Comparison of ENCODE assay signal across 19 cellular contexts in genomic region chr5:150017606-150018005, GRCh38. TPM values are rescaled to one million over a fixed set of nuclear protein-coding genes. Genes with fewer than 3 reads are reported as not detected.
A peak's percentile ranks its signal among the peaks of the same experiment; 100 is the strongest.
DNase-seq lines count a peak whose midpoint lies in the region; ATAC-seq and TF ChIP-seq lines count a peak whose summit lies in the region.
"Had no signal": no experiment of that assay in that cellular context is flagged by ENCODE, and none has a peak within 500 bp of the region (broad histone marks: within the 10 kb centered on the region; RNA-seq: fewer than 3 reads in every experiment).

No MANE protein-coding gene starts in this region.

- CTCF ChIA-PET in MCF 10A (lab: Yijun Ruan, JAX) = interaction anchor here (0.7 to 2.3 kb wide), 10 partner anchors 10 to 419 kb away, joined by 3 to 10 read pairs (median 3); no protein-coding TSS in a partner anchor

- no peak overlapping the region for H3K4me3 ChIP-seq in breast epithelium
- H3K4me3 ChIP-seq in adrenal gland = no peak overlapping the region
- no peak overlapping the region for H3K4me3 ChIP-seq in fibroblast of villous mesenchyme (ENCODE audit: low read depth, low read length)
- H3K4me3 ChIP-seq: body of pancreas, dorsolateral prefrontal cortex, lung had no signal

- H3K4me1 ChIP-seq in breast epithelium (no peaks in the 10 kb centered on the region), adrenal gland (replicated peaks in 1 of 2) (peaks cover 11 to 39% of the 10 kb centered on the region in 2 donors)

- DNase-seq in MCF 10A (ENCODE audit: unreplicated experiment) = peak; percentile 13
- no peak for DNase-seq in breast epithelium (ENCODE audit: low spot score in 2 of 2)
- DNase-seq in adrenal gland = no peak
- peak; percentile 62 for DNase-seq in fibroblast of villous mesenchyme (ENCODE audit: low read depth)
- no peak for DNase-seq in ecto neural progenitor cell (ENCODE audit: low spot score)
- DNase-seq in NCI-H2227 (lab: John Stamatoyannopoulos, UW; ENCODE audit: unreplicated experiment) = no peak
- DNase-seq in activated CD4-positive, alpha-beta T cell treated with anti-CD3 and anti-CD28 coated beads, Interleukin-2, amount 50 U/mL, for 4 hours = no peak
- DNase-seq: activated CD4-positive, CD25-positive, alpha-beta regulatory T cell treated with anti-CD3 and anti-CD28 coated beads, Interleukin-2, amount 50 U/mL, for 72 hours; activated CD8-positive, alpha-beta memory T cell treated with anti-CD3 and anti-CD28 coated beads, Interleukin-2, amount 50 U/mL, for 4 hours; activated naive CD4-positive, alpha-beta T cell treated with anti-CD3 and anti-CD28 coated beads for 36 hours; body of pancreas; CD8-positive, alpha-beta T cell; dorsolateral prefrontal cortex; natural killer cell; NCI-H1092 treated with DMSO at 0.1 percent for 48 hours; SHP77 treated with DMSO at 0.1 percent for 48 hours had no signal

- H3K4me3 Mint-ChIP-seq in MCF 10A (ENCODE audit: unreplicated experiment) = no peak overlapping the region
- H3K4me3 Mint-ChIP-seq: activated naive CD4-positive, alpha-beta T cell treated with anti-CD3 and anti-CD28 coated beads for 36 hours; CD8-positive, alpha-beta T cell; natural killer cell; stimulated activated naive CD8-positive, alpha-beta T cell treated with anti-CD3 and anti-CD28 coated beads, Interleukin-15, Interleukin-2, amounts not matched to agents 100 ng/mL and 50 ng/mL, for 24 hours had no signal

- H3K9me3 ChIP-seq in breast epithelium (no peaks in the 10 kb centered on the region), adrenal gland (replicated peaks in 1 of 3) (no peaks in the 10 kb centered on the region)
- H3K9me3 ChIP-seq: body of pancreas had no signal

- WGBS in adrenal gland, 4 donors = 46 to 59% (median 54%) methylated on average over 3 of the region's 3 CpGs

- peak overlapping the region in 1 of 2 donors; percentile 45 for H3K27ac ChIP-seq in breast epithelium
- peak overlapping the region in 3 of 5 donors; percentile 11 to 67 (median 19) for H3K27ac ChIP-seq in adrenal gland
- H3K27ac ChIP-seq: body of pancreas, dorsolateral prefrontal cortex had no signal

- H3K27ac Mint-ChIP-seq in MCF 10A (ENCODE audit: low read depth, unreplicated experiment) = peak overlapping the region; percentile 55
- H3K27ac Mint-ChIP-seq: activated naive CD4-positive, alpha-beta T cell treated with anti-CD3 and anti-CD28 coated beads for 36 hours; CD8-positive, alpha-beta T cell; natural killer cell; stimulated activated naive CD8-positive, alpha-beta T cell treated with anti-CD3 and anti-CD28 coated beads, Interleukin-15, Interleukin-2, amounts not matched to agents 100 ng/mL and 50 ng/mL, for 24 hours had no signal

- no peak for TF ChIP-seq CTCF in MCF 10A (IDR thresholded peaks at IDR 0.05; ENCODE audit: unreplicated experiment)
- TF ChIP-seq CTCF in breast epithelium (IDR thresholded peaks at IDR 0.05) = no peak
- no peak for TF ChIP-seq CTCF in adrenal gland (IDR thresholded peaks at IDR 0.05)
- no peak for TF ChIP-seq CTCF in fibroblast of villous mesenchyme (IDR thresholded peaks at IDR 0.05; ENCODE audit: insufficient read depth, low read depth, low read length)

- peaks cover 99% of the 10 kb centered on the region for H3K36me3 Mint-ChIP-seq in MCF 10A (ENCODE audit: insufficient read depth, unreplicated experiment)

- no peak for TF ChIP-seq POLR2A in breast epithelium (IDR thresholded peaks at IDR 0.05)
- TF ChIP-seq POLR2A in adrenal gland (IDR thresholded peaks at IDR 0.05) = no peak

- POLR2A ChIA-PET in MCF 10A (lab: Yijun Ruan, JAX) = interaction anchor here (0.8 to 1.9 kb wide), 3 partner anchors 10 to 41 kb away, joined by 3 to 9 read pairs (median 4); no protein-coding TSS in a partner anchor

- peaks cover 44% of the 10 kb centered on the region for H3K4me1 Mint-ChIP-seq in MCF 10A (ENCODE audit: insufficient read depth, unreplicated experiment)

- H3K27me3 ChIP-seq in breast epithelium (no peaks in the 10 kb centered on the region), adrenal gland (no peaks in the 10 kb centered on the region)
- H3K27me3 ChIP-seq: body of pancreas, dorsolateral prefrontal cortex had no signal

- intact Hi-C loops in MCF 10A (cut with micrococcal nuclease) (no loop called here), breast epithelium (cut with DNase I; ENCODE audit: low total_unique reads) (no loop called here), adrenal gland (cut with DNase I) (no loop called here)

- H3K36me3 ChIP-seq in breast epithelium = peaks cover 3% of the 10 kb centered on the region
- peaks cover 0 to 75% of the 10 kb centered on the region in 2 donors for H3K36me3 ChIP-seq in adrenal gland (replicated peaks in 1 of 2)

- BruUV-seq in MCF 10A (replicated peaks; lab: Mats Ljungman, UMichigan) = no TSS peak

- ATAC-seq in GM18498 (IDR thresholded peaks at IDR 0.05; ENCODE audit: unreplicated experiment) = no peak
- ATAC-seq: body of pancreas; CD8-positive, alpha-beta T cell; natural killer cell had no signal

- no peaks in the 10 kb centered on the region for H3K9me3 Mint-ChIP-seq in MCF 10A (ENCODE audit: unreplicated experiment)
- H3K9me3 Mint-ChIP-seq: activated naive CD4-positive, alpha-beta T cell treated with anti-CD3 and anti-CD28 coated beads for 36 hours; CD8-positive, alpha-beta T cell had no signal

- no peaks in the 10 kb centered on the region for H3K27me3 Mint-ChIP-seq in MCF 10A (ENCODE audit: insufficient read depth, unreplicated experiment)
- H3K27me3 Mint-ChIP-seq: stimulated activated naive CD8-positive, alpha-beta T cell treated with anti-CD3 and anti-CD28 coated beads, Interleukin-15, Interleukin-2, amounts not matched to agents 100 ng/mL and 50 ng/mL, for 24 hours had no signal

RNA-seq across cellular contexts. Expression of gene HMGXB3, which starts 17.1 kb away (rescaled TPM):
- 66.8 and 67.8 TPM in 2 replicates for total RNA-seq in MCF 10A (2022)
- 10 to 100 TPM; 35.2 to 80.9 (median 57.7) TPM for total RNA-seq in breast epithelium
- 10 to 100 TPM; 29.6 to 53.1 (median 36.1) TPM for total RNA-seq in adrenal gland
- polyA plus RNA-seq in adrenal gland = 10 to 100 TPM; 22.8 to 56.5 (median 48.9) TPM
- 45.3 and 49.6 TPM in 2 replicates for total RNA-seq in fibroblast of villous mesenchyme

RNA-seq across cellular contexts. Expression of gene TIGD6, which starts 17.2 kb away (rescaled TPM):
- total RNA-seq in MCF 10A (2022) (9.0 and 10.6 TPM in 2 replicates), breast epithelium (10 to 100 TPM in 1 of 3 donors, 1 to 10 TPM in 2; 5.6 to 11.0 (median 5.6) TPM), adrenal gland (1 to 10 TPM; 5.4 to 9.4 (median 7.6) TPM), fibroblast of villous mesenchyme (4.7 and 6.1 TPM in 2 replicates)
- polyA plus RNA-seq in adrenal gland = 10 to 100 TPM in 1 of 3 donors, 1 to 10 TPM in 2; 7.4 to 10.5 (median 8.5) TPM

RNA-seq across cellular contexts. Expression of gene SLC26A2, which starts 57.0 kb away (rescaled TPM):
- total RNA-seq in MCF 10A (2022) (44.1 and 56.2 TPM in 2 replicates), breast epithelium (100 to 1,000 TPM in 1 of 3 donors, 10 to 100 TPM in 2; 10.6 to 103 (median 30.2) TPM), adrenal gland (100 to 1,000 TPM in 1 of 8 donors, 10 to 100 TPM in 7; 28.3 to 228 (median 49.0) TPM), fibroblast of villous mesenchyme (16.4 and 21.6 TPM in 2 replicates)
- polyA plus RNA-seq in adrenal gland = 100 to 1,000 TPM in 1 of 3 donors, 10 to 100 TPM in 1, 1 to 10 TPM in 1; 7.2 to 124 (median 13.4) TPM

Comparison
In these comparisons a context has a peak if more than half of its experiments do, and no peak if none do; other contexts are left out.
1. DNase-seq: peak in MCF 10A (single experiment) and fibroblast of villous mesenchyme (single experiment); none in breast epithelium (0 of 2), adrenal gland (0 of 7), ecto neural progenitor cell (single experiment), NCI-H2227 (single experiment) and activated CD4-positive, alpha-beta T cell treated with anti-CD3 and anti-CD28 coated beads, Interleukin-2, amount 50 U/mL, for 4 hours (0 of 2).